8 cellular contexts compared by ENCODE assay signal in genomic region chr9:86487222-86487841, GRCh38.
DNase-seq lines count a peak whose midpoint lies in the region; ATAC-seq and TF ChIP-seq lines count a peak whose summit lies in the region.

No MANE protein-coding gene starts in this region.

- H3K18ac ChIP-seq in neuronal stem cell (ENCODE audit: low read length), result no peak overlapping the region

- H3K4me2 ChIP-seq in neuronal stem cell (ENCODE audit: insufficient read depth, low read length, poor library complexity, severe bottlenecking), result no peak overlapping the region

- no peak overlapping the region for H2BK120ac ChIP-seq in neuronal stem cell (ENCODE audit: low read depth, low read length)

- H3K9me3 ChIP-seq in HEK293 (ENCODE audit: control insufficient read depth, insufficient read depth, low read depth, low read length), result no peaks in the 10 kb centered on the region
- no peaks in the 10 kb centered on the region for H3K9me3 ChIP-seq in neuronal stem cell (replicated peaks in 1 of 2; ENCODE audit: control insufficient read depth in 2 of 2, insufficient read depth in 1 of 2, low read depth in 1 of 2, low read length in 2 of 2)
- no peaks in the 10 kb centered on the region for H3K9me3 ChIP-seq in T-helper 17 cell (ENCODE audit: control insufficient read depth, low read length, poor library complexity, severe bottlenecking)

- H3K14ac ChIP-seq in neuronal stem cell (ENCODE audit: low read length), result no peak overlapping the region

- H3K4me3 ChIP-seq in BJ (ENCODE audit: low read depth, low read length) (no peak overlapping the region), HEK293 (ENCODE audit: low read depth, low read length) (no peak overlapping the region), neuronal stem cell (ENCODE audit: low read length in 2 of 2) (no peak overlapping the region)

- no peak overlapping the region for H2BK12ac ChIP-seq in neuronal stem cell (ENCODE audit: low read length)

- no peak overlapping the region for H3K27ac ChIP-seq in HEK293 (ENCODE audit: extremely low read depth, low read depth, low read length)
- no peak overlapping the region for H3K27ac ChIP-seq in neuronal stem cell (replicated peaks; ENCODE audit: low read length)

- DNase-seq in BJ (ENCODE audit: low read depth), result no peak
- DNase-seq in RKO (ENCODE audit: low spot score), result peak; percentile 76
- DNase-seq in neuronal stem cell (ENCODE audit: low spot score), result peak; percentile 47
- DNase-seq in T-helper 17 cell, result no peak
- DNase-seq in stimulated activated CD4-positive, alpha-beta T cell treated with anti-CD3 and anti-CD28 coated beads, Interleukin-15, amount 100 ng/mL, for 24 hours, result no peak

- no peak overlapping the region for H4K8ac ChIP-seq in neuronal stem cell (ENCODE audit: low read depth, low read length)

- no CpG with 5 or more reads among the region's 1 CpG for WGBS in neuronal stem cell (ENCODE audit: extremely low coverage in 2 of 2, insufficient read length in 2 of 2, insufficient replicate concordance in 1 of 2), 2 donors

- no peak overlapping the region for H2BK5ac ChIP-seq in neuronal stem cell (ENCODE audit: low read length)

- H3K4me1 ChIP-seq in HEK293 (ENCODE audit: control insufficient read depth, insufficient read depth, low read length) (peaks cover 3% of the 10 kb centered on the region; the same call in 1 of the 2 replicates), neuronal stem cell (ENCODE audit: control insufficient read depth in 2 of 2, insufficient read depth in 1 of 2, low read depth in 1 of 2, low read length in 2 of 2) (no peaks in the 10 kb centered on the region)

- no peak overlapping the region for H2AK5ac ChIP-seq in neuronal stem cell (ENCODE audit: low read depth, low read length)

- H3K27me3 Mint-ChIP-seq in T-helper 17 cell, result peaks cover 24% of the 10 kb centered on the region

- no peak overlapping the region for H3K23ac ChIP-seq in neuronal stem cell (ENCODE audit: low read depth, low read length, poor library complexity)

- H3K36me3 Mint-ChIP-seq in T-helper 17 cell (ENCODE audit: low read depth), result no peaks in the 10 kb centered on the region

- no peaks in the 10 kb centered on the region for H3K27me3 ChIP-seq in BJ (ENCODE audit: control insufficient read depth, insufficient read depth, low read length)
- H3K27me3 ChIP-seq in neuronal stem cell (ENCODE audit: control insufficient read depth in 3 of 3, insufficient read depth in 3 of 3, low read depth in 1 of 3, low read length in 3 of 3), result no peaks in the 10 kb centered on the region

- no peaks in the 10 kb centered on the region for H3K79me1 ChIP-seq in neuronal stem cell (ENCODE audit: low read depth, low read length)

- no peak overlapping the region for H2BK15ac ChIP-seq in neuronal stem cell (ENCODE audit: low read length)

- H3K4ac ChIP-seq in neuronal stem cell (ENCODE audit: low read length), result no peak overlapping the region

- H3K4me3 Mint-ChIP-seq in T-helper 17 cell, result no peak overlapping the region

- no peak overlapping the region for H3K27ac Mint-ChIP-seq in T-helper 17 cell

- peak overlapping the region; percentile 40 for H2AFZ ChIP-seq in neuronal stem cell (ENCODE audit: low read length)

- no peak overlapping the region for H4K91ac ChIP-seq in neuronal stem cell (ENCODE audit: low read depth, low read length, poor library complexity)

- H3K9ac ChIP-seq in neuronal stem cell (ENCODE audit: low read depth, low read length, poor library complexity), result no peak overlapping the region

- H3K36me3 ChIP-seq in BJ (ENCODE audit: control insufficient read depth, insufficient read depth, low read length) (no peaks in the 10 kb centered on the region), HEK293 (ENCODE audit: control insufficient read depth in 2 of 2, insufficient read depth in 1 of 2, low read length in 2 of 2) (no peaks in the 10 kb centered on the region), neuronal stem cell (replicated peaks in 1 of 2; ENCODE audit: control insufficient read depth in 2 of 2, insufficient read depth in 2 of 2, low read length in 2 of 2) (no peaks in the 10 kb centered on the region)

- peak; percentile 55 for TF ChIP-seq CTCF in BJ (IDR thresholded peaks at IDR 0.05; ENCODE audit: insufficient read depth, low read depth, low read length)
- peak; percentile 38; the same call in 1 of the 2 replicates for TF ChIP-seq CTCF in HEK293 (tag by site-specific recombination; IDR thresholded peaks at IDR 0.05)

- ATAC-seq in esophagus mucosa (peak; percentile 44), T-helper 17 cell (no peak), HG02852 (IDR thresholded peaks at IDR 0.05; ENCODE audit: unreplicated experiment) (no peak)

- peaks cover 8% of the 10 kb centered on the region for H3K4me1 Mint-ChIP-seq in T-helper 17 cell

- CTCF ChIA-PET in BJ (lab: Yijun Ruan, JAX), result interaction anchor here (0.5 to 4.8 kb wide), 14 partner anchors 20 to 840 kb away, joined by 3 to 34 read pairs (median 6); partner anchors contain the start of gene GAS1
- CTCF ChIA-PET in HEK293 (lab: Yijun Ruan, JAX), result interaction anchor here (0.5 to 4.5 kb wide), 38 partner anchors 8 to 1111 kb away, joined by 3 to 45 read pairs (median 4); partner anchors contain the start of gene GAS1

- POLR2A ChIA-PET in BJ (lab: Charles Lee), result no interaction called here
- POLR2A ChIA-PET in HEK293 (lab: Yijun Ruan, JAX), result interaction anchor here (0.9 kb wide), 1 partner anchor 461 kb away, joined by 3 read pairs; no protein-coding TSS in a partner anchor

TF ChIP-seq in HEK293, 187 proteins besides CTCF, POLR2A, EP300 and RAD21 (continues in another document):
- TF ChIP-seq ZNF302 (tag by site-specific recombination; IDR thresholded peaks at IDR 0.05; ENCODE audit: low read depth), result no peak
- TF ChIP-seq ZNF747 (tag by site-specific recombination; IDR thresholded peaks at IDR 0.05), result no peak
- TF ChIP-seq GLIS2 (tag by site-specific recombination; IDR thresholded peaks at IDR 0.05), result no peak
- TF ChIP-seq HOXA7 (CRISPR knock-in tag; IDR thresholded peaks at IDR 0.05; ENCODE audit: borderline replicate concordance), result no peak
- TF ChIP-seq ZNF654 (tag by site-specific recombination; IDR thresholded peaks at IDR 0.05; ENCODE audit: low read depth), result peak; percentile 96
- no peak for TF ChIP-seq ZNF514 (tag by site-specific recombination; IDR thresholded peaks at IDR 0.05)
- TF ChIP-seq KLF9 (tag by site-specific recombination; IDR thresholded peaks at IDR 0.05; ENCODE audit: low read depth), result no peak
- TF ChIP-seq ZNF174 (tag by site-specific recombination; IDR thresholded peaks at IDR 0.05), result no peak
- no peak for TF ChIP-seq HIC1 (tag by site-specific recombination; IDR thresholded peaks at IDR 0.05)
- TF ChIP-seq ZNF660 (tag by site-specific recombination; IDR thresholded peaks at IDR 0.05), result peak; percentile 73; the same call in 1 of the 2 replicates
- no peak for TF ChIP-seq AEBP2 (tag by site-specific recombination; IDR thresholded peaks at IDR 0.05; ENCODE audit: borderline replicate concordance)
- no peak for TF ChIP-seq ZNF449 (tag by site-specific recombination; IDR thresholded peaks at IDR 0.05)
- no peak for TF ChIP-seq MZF1 (tag by site-specific recombination; IDR thresholded peaks at IDR 0.05; ENCODE audit: borderline replicate concordance)

Comparison
In these comparisons a context has a peak if more than half of its experiments do, and no peak if none do; other contexts are left out.
1. DNase-seq: peak in RKO (single experiment) and neuronal stem cell (single experiment); none in BJ (single experiment), T-helper 17 cell (0 of 3) and stimulated activated CD4-positive, alpha-beta T cell treated with anti-CD3 and anti-CD28 coated beads, Interleukin-15, amount 100 ng/mL, for 24 hours (single experiment).